ENCODE assay signal across 13 cellular contexts in genomic region chr6:90319044-90319443, GRCh38. TPM values are rescaled to one million over a fixed set of nuclear protein-coding genes. Genes with fewer than 3 reads are reported as not detected.
A peak's percentile ranks its signal among the peaks of the same experiment; 100 is the strongest.
DNase-seq lines count a peak whose midpoint lies in the region; ATAC-seq and TF ChIP-seq lines count a peak whose summit lies in the region.
"Had no signal": no experiment of that assay in that cellular context is flagged by ENCODE, and none has a peak within 500 bp of the region (broad histone marks: within the 10 kb centered on the region; RNA-seq: fewer than 3 reads in every experiment).

No MANE protein-coding gene starts in this region.

- H3K4me3 ChIP-seq in tibial artery (no peak overlapping the region), sigmoid colon (no peak overlapping the region)
- H3K4me3 ChIP-seq: spleen, thyroid gland had no signal

- TF ChIP-seq CTCF in tibial artery (IDR thresholded peaks at IDR 0.05) (no peak), sigmoid colon (IDR thresholded peaks at IDR 0.05) (no peak), H9 (conservative IDR thresholded peaks at IDR 0.05) (no peak)

- no peak overlapping the region for H4K8ac ChIP-seq in H9 (replicated peaks; ENCODE audit: insufficient read length, low read depth, low read length)

- H3K4me1 ChIP-seq in tibial artery, result no peaks in the 10 kb centered on the region
- no peaks in the 10 kb centered on the region for H3K4me1 ChIP-seq in sigmoid colon
- H3K4me1 ChIP-seq in H9 (ENCODE audit: insufficient read depth, low read length), result no peaks in the 10 kb centered on the region
- H3K4me1 ChIP-seq: thyroid gland had no signal

- no peak overlapping the region for H3K14ac ChIP-seq in H9 (ENCODE audit: insufficient read depth, low read length)

- peak; percentile 40 for DNase-seq in activated CD4-positive, alpha-beta T cell treated with anti-CD3 and anti-CD28 coated beads for 36 hours
- no peak for DNase-seq in activated CD4-positive, alpha-beta T cell treated with anti-CD3 and anti-CD28 coated beads for 48 hours
- DNase-seq in HCEC 1CT (peak; percentile 43), foreskin melanocyte (peak; percentile 40), tibial artery (no peak), sigmoid colon (no peak), H9 (no peak)
- DNase-seq in activated T-helper 1 cell treated with anti-CD3 and anti-CD28 coated beads, Interleukin-12 subunit alpha, Interleukin-12 subunit beta, Interleukin-2, Interleukin-4 antibody, amounts not matched to agents 30 ng/mL and 10 ng/mL and 1 ng/mL, durations not matched to agents 14 hours and 24 hours and 36 hours (ENCODE audit: low spot score), result no peak
- DNase-seq: aorta, dermis blood vessel endothelial cell, spleen, T1000, thyroid gland had no signal

- peak overlapping the region; percentile 80 for H3K27ac Mint-ChIP-seq in activated CD4-positive, alpha-beta T cell treated with anti-CD3 and anti-CD28 coated beads for 36 hours
- H3K27ac Mint-ChIP-seq in activated T-helper 1 cell treated with anti-CD3 and anti-CD28 coated beads, Interleukin-12 subunit alpha, Interleukin-12 subunit beta, Interleukin-2, Interleukin-4 antibody, amounts not matched to agents 30 ng/mL and 10 ng/mL and 1 ng/mL, durations not matched to agents 14 hours and 24 hours and 36 hours, result peak overlapping the region; percentile 63
- no peak overlapping the region for H3K27ac Mint-ChIP-seq in H9

- H2BK5ac ChIP-seq in H9 (ENCODE audit: insufficient read length, low read length), result no peak overlapping the region

- no peak overlapping the region for H3K4me3 Mint-ChIP-seq in activated CD4-positive, alpha-beta T cell treated with anti-CD3 and anti-CD28 coated beads for 36 hours
- no peak overlapping the region for H3K4me3 Mint-ChIP-seq in activated T-helper 1 cell treated with anti-CD3 and anti-CD28 coated beads, Interleukin-12 subunit alpha, Interleukin-12 subunit beta, Interleukin-2, Interleukin-4 antibody, amounts not matched to agents 30 ng/mL and 10 ng/mL and 1 ng/mL, durations not matched to agents 14 hours and 24 hours and 36 hours
- no peak overlapping the region for H3K4me3 Mint-ChIP-seq in H9

- H3K56ac ChIP-seq in H9 (ENCODE audit: insufficient read length, low read depth, low read length), result no peak overlapping the region

- H3K23me2 ChIP-seq in H9 (ENCODE audit: insufficient read length, low read depth, low read length, poor library complexity, severe bottlenecking), result no peaks in the 10 kb centered on the region

- POLR2A ChIA-PET in activated CD4-positive, alpha-beta T cell treated with anti-CD3 and anti-CD28 coated beads for 36 hours (lab: Charles Lee), result no interaction called here

- peak; percentile 82 for ATAC-seq in activated CD4-positive, alpha-beta T cell treated with anti-CD3 and anti-CD28 coated beads for 36 hours

- H4K20me1 ChIP-seq in H9 (ENCODE audit: control insufficient read depth, insufficient read depth, insufficient read length), result no peaks in the 10 kb centered on the region

- H3K9me3 Mint-ChIP-seq in activated CD4-positive, alpha-beta T cell treated with anti-CD3 and anti-CD28 coated beads for 36 hours (ENCODE audit: low read depth), result no peaks in the 10 kb centered on the region
- H3K9me3 Mint-ChIP-seq in activated T-helper 1 cell treated with anti-CD3 and anti-CD28 coated beads, Interleukin-12 subunit alpha, Interleukin-12 subunit beta, Interleukin-2, Interleukin-4 antibody, amounts not matched to agents 30 ng/mL and 10 ng/mL and 1 ng/mL, durations not matched to agents 14 hours and 24 hours and 36 hours, result no peaks in the 10 kb centered on the region
- no peaks in the 10 kb centered on the region for H3K9me3 Mint-ChIP-seq in H9

- no peak overlapping the region for H2AFZ ChIP-seq in H9 (ENCODE audit: low read length)

- H3K4me1 Mint-ChIP-seq in activated CD4-positive, alpha-beta T cell treated with anti-CD3 and anti-CD28 coated beads for 36 hours, result peaks cover 43% of the 10 kb centered on the region
- H3K4me1 Mint-ChIP-seq in activated T-helper 1 cell treated with anti-CD3 and anti-CD28 coated beads, Interleukin-12 subunit alpha, Interleukin-12 subunit beta, Interleukin-2, Interleukin-4 antibody, amounts not matched to agents 30 ng/mL and 10 ng/mL and 1 ng/mL, durations not matched to agents 14 hours and 24 hours and 36 hours (ENCODE audit: low read depth), result peaks cover 19% of the 10 kb centered on the region
- peaks cover 0 to 5% of the 10 kb centered on the region in 2 experiments; a peak in 3 of 4 replicates for H3K4me1 Mint-ChIP-seq in H9

- TF ChIP-seq POLR2A in sigmoid colon (IDR thresholded peaks at IDR 0.05), result no peak

- H4K91ac ChIP-seq in H9 (ENCODE audit: insufficient read length, low read depth, low read length), result no peak overlapping the region

- intact Hi-C loops in activated CD4-positive, alpha-beta T cell treated with anti-CD3 and anti-CD28 coated beads for 36 hours (cut with DNase I, micrococcal nuclease), result loop anchor here in 1 of 2 experiments (2.0 kb wide), 1 partner anchor 74 kb away; no protein-coding TSS in a partner anchor
- intact Hi-C loops in activated T-helper 1 cell treated with anti-CD3 and anti-CD28 coated beads, Interleukin-12 subunit alpha, Interleukin-12 subunit beta, Interleukin-2, Interleukin-4 antibody, amounts not matched to agents 30 ng/mL and 10 ng/mL and 1 ng/mL, durations not matched to agents 14 hours and 24 hours and 36 hours (cut with micrococcal nuclease), result loop anchor here (1.0 kb wide), 1 partner anchor 23 kb away; the partner anchor contains the start of gene BACH2
- intact Hi-C loops in tibial artery (cut with DNase I; ENCODE audit: low total_unique reads), result no loop called here
- intact Hi-C loops in sigmoid colon (cut with DNase I), result no loop called here

- 73 to 78% methylated on average over 1 of the region's 1 CpG for WGBS in sigmoid colon, 2 donors
- no CpG with 5 or more reads among the region's 1 CpG for WGBS in H9 (ENCODE audit: extremely low coverage, insufficient read length, low lambda C conversion rate)

- H3T11ph ChIP-seq in H9 (ENCODE audit: low read length), result no peak overlapping the region

- CTCF ChIA-PET in activated CD4-positive, alpha-beta T cell treated with anti-CD3 and anti-CD28 coated beads for 36 hours (lab: Charles Lee), result interaction anchor here (0.7 to 1.8 kb wide), 5 partner anchors 9 to 162 kb away, joined by 3 to 7 read pairs (median 5); no protein-coding TSS in a partner anchor

- peaks cover 0 to 2% of the 10 kb centered on the region in 2 donors for H3K27me3 ChIP-seq in tibial artery
- no peaks in the 10 kb centered on the region for H3K27me3 ChIP-seq in sigmoid colon
- no peaks in the 10 kb centered on the region for H3K27me3 ChIP-seq in H9 (ENCODE audit: insufficient read depth, low read length)
- H3K27me3 ChIP-seq: spleen, thyroid gland had no signal

- H3K4me2 ChIP-seq in H9 (ENCODE audit: insufficient read depth, insufficient read length, low read length), result no peak overlapping the region

- H3K27ac ChIP-seq in tibial artery, result no peak overlapping the region
- H3K27ac ChIP-seq in sigmoid colon, result no peak overlapping the region
- no peak overlapping the region for H3K27ac ChIP-seq in H9 (ENCODE audit: insufficient read length, low read depth, low read length)
- H3K27ac ChIP-seq: spleen, thyroid gland had no signal

- H2BK12ac ChIP-seq in H9 (ENCODE audit: insufficient read length, low read depth, low read length), result no peak overlapping the region

- no peaks in the 10 kb centered on the region for H3K79me2 ChIP-seq in H9 (ENCODE audit: insufficient read depth, low read length)

- H3K36me3 ChIP-seq in tibial artery (no peaks in the 10 kb centered on the region), sigmoid colon (no peaks in the 10 kb centered on the region)
- H3K36me3 ChIP-seq: spleen, thyroid gland had no signal

- no peak for TF ChIP-seq EP300 in sigmoid colon (IDR thresholded peaks at IDR 0.05)

- H4K5ac ChIP-seq in H9 (ENCODE audit: insufficient read length, low read depth, low read length), result no peak overlapping the region

- no peak overlapping the region for H3K18ac ChIP-seq in H9 (ENCODE audit: insufficient read length, low read depth, low read length)

- no peak overlapping the region for H3K4ac ChIP-seq in H9 (ENCODE audit: low read depth, low read length)

- H2BK15ac ChIP-seq in H9 (ENCODE audit: low read depth, low read length), result no peak overlapping the region

- H2AK5ac ChIP-seq in H9 (ENCODE audit: insufficient read length, low read length), result no peak overlapping the region

- H3K23ac ChIP-seq in H9 (ENCODE audit: insufficient read length, low read depth, low read length), result no peak overlapping the region

- H3K9me3 ChIP-seq in tibial artery, result no peaks in the 10 kb centered on the region
- H3K9me3 ChIP-seq in sigmoid colon, result no peaks in the 10 kb centered on the region
- H3K9me3 ChIP-seq in H9 (ENCODE audit: control insufficient read depth, low read depth, low read length), result no peaks in the 10 kb centered on the region
- H3K9me3 ChIP-seq: spleen, thyroid gland had no signal

- H3K9ac ChIP-seq in H9 (ENCODE audit: extremely low read depth, insufficient read length, low read length), result no peak overlapping the region

- no peak overlapping the region for H2BK20ac ChIP-seq in H9 (ENCODE audit: low read depth, low read length, poor library complexity, severe bottlenecking)

- no peak overlapping the region for H2BK120ac ChIP-seq in H9 (ENCODE audit: low read depth, low read length, poor library complexity, severe bottlenecking)

- no peaks in the 10 kb centered on the region for H3K79me1 ChIP-seq in H9 (ENCODE audit: insufficient read depth, low read depth, low read length, poor library complexity, severe bottlenecking)

- H3K36me3 Mint-ChIP-seq in activated CD4-positive, alpha-beta T cell treated with anti-CD3 and anti-CD28 coated beads for 36 hours (ENCODE audit: low read depth), result no peaks in the 10 kb centered on the region
- no peaks in the 10 kb centered on the region for H3K36me3 Mint-ChIP-seq in activated T-helper 1 cell treated with anti-CD3 and anti-CD28 coated beads, Interleukin-12 subunit alpha, Interleukin-12 subunit beta, Interleukin-2, Interleukin-4 antibody, amounts not matched to agents 30 ng/mL and 10 ng/mL and 1 ng/mL, durations not matched to agents 14 hours and 24 hours and 36 hours (ENCODE audit: low read depth)
- no peaks in the 10 kb centered on the region for H3K36me3 Mint-ChIP-seq in H9 (ENCODE audit: insufficient read depth in 1 of 3, low read depth in 3 of 3)

- peaks cover 6% of the 10 kb centered on the region for H3K27me3 Mint-ChIP-seq in activated CD4-positive, alpha-beta T cell treated with anti-CD3 and anti-CD28 coated beads for 36 hours
- H3K27me3 Mint-ChIP-seq in activated T-helper 1 cell treated with anti-CD3 and anti-CD28 coated beads, Interleukin-12 subunit alpha, Interleukin-12 subunit beta, Interleukin-2, Interleukin-4 antibody, amounts not matched to agents 30 ng/mL and 10 ng/mL and 1 ng/mL, durations not matched to agents 14 hours and 24 hours and 36 hours (ENCODE audit: insufficient read depth), result peaks cover 4% of the 10 kb centered on the region
- H3K27me3 Mint-ChIP-seq in H9 (ENCODE audit: low read depth), result no peaks in the 10 kb centered on the region

RNA-seq across cellular contexts. Expression of gene BACH2, which starts 22.4 kb away (rescaled TPM):
- total RNA-seq in activated CD4-positive, alpha-beta T cell treated with anti-CD3 and anti-CD28 coated beads for 36 hours, result 10 to 100 TPM; 74.7 to 87.3 TPM
- total RNA-seq in activated T-helper 1 cell treated with anti-CD3 and anti-CD28 coated beads, Interleukin-12 subunit alpha, Interleukin-12 subunit beta, Interleukin-2, Interleukin-4 antibody, amounts not matched to agents 30 ng/mL and 10 ng/mL and 1 ng/mL, durations not matched to agents 14 hours and 24 hours and 36 hours, result 68.1 and 71.2 TPM in 2 replicates
- total RNA-seq in sigmoid colon (1 to 10 TPM; 1.1 to 4.6 (median 2.1) TPM), H9 (2021) (2.0 and 2.6 TPM in 2 replicates)
- polyA plus RNA-seq in sigmoid colon, result 1 to 10 TPM in 1 of 3 donors, under 1 TPM in 2; under 0.01 to 5.6 (median 0.23) TPM

Comparison
In these comparisons a context has a peak if more than half of its experiments do, and no peak if none do; other contexts are left out.
1. DNase-seq: peak in activated CD4-positive, alpha-beta T cell treated with anti-CD3 and anti-CD28 coated beads for 36 hours (single experiment), HCEC 1CT (single experiment) and foreskin melanocyte (single experiment); none in activated CD4-positive, alpha-beta T cell treated with anti-CD3 and anti-CD28 coated beads for 48 hours (single experiment), activated T-helper 1 cell treated with anti-CD3 and anti-CD28 coated beads, Interleukin-12 subunit alpha, Interleukin-12 subunit beta, Interleukin-2, Interleukin-4 antibody, amounts not matched to agents 30 ng/mL and 10 ng/mL and 1 ng/mL, durations not matched to agents 14 hours and 24 hours and 36 hours (single experiment), tibial artery (0 of 2), sigmoid colon (single experiment) and H9 (single experiment).
2. H3K27ac Mint-ChIP-seq: peak in activated CD4-positive, alpha-beta T cell treated with anti-CD3 and anti-CD28 coated beads for 36 hours (single experiment) and activated T-helper 1 cell treated with anti-CD3 and anti-CD28 coated beads, Interleukin-12 subunit alpha, Interleukin-12 subunit beta, Interleukin-2, Interleukin-4 antibody, amounts not matched to agents 30 ng/mL and 10 ng/mL and 1 ng/mL, durations not matched to agents 14 hours and 24 hours and 36 hours (single experiment); none in H9 (0 of 3).
3. RNA of gene BACH2, which starts 22.4 kb away (total RNA-seq): 74.7 to 87.3 TPM in activated CD4-positive, alpha-beta T cell treated with anti-CD3 and anti-CD28 coated beads for 36 hours and 68.1 to 71.2 TPM in activated T-helper 1 cell treated with anti-CD3 and anti-CD28 coated beads, Interleukin-12 subunit alpha, Interleukin-12 subunit beta, Interleukin-2, Interleukin-4 antibody, amounts not matched to agents 30 ng/mL and 10 ng/mL and 1 ng/mL, durations not matched to agents 14 hours and 24 hours and 36 hours; 1.1 to 4.6 TPM in sigmoid colon and 2.0 to 2.6 TPM in H9; every median in the first group is over 10 times any median in the second.